ENCODE assay signal across 6 cellular contexts in the genomic region with DNA sequence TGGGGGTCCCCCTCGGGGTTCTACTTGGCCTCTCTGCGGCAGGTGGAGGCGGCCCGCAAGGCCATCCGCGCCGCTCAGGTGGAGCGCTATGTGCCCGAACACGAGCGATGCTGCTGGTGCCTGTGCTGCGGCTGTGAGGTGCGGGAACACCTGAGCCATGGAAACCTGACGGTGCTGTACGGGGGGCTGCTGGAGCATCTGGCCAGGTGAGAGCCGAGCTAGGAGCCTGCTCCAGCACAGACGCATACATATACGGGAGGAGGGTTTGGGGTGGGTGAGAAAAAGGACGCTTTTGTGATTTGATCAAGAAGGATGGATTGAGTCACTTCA. TPM values are rescaled to one million over a fixed set of nuclear protein-coding genes. Genes with fewer than 3 reads are reported as not detected.
DNase-seq lines count a peak whose midpoint lies in the region; ATAC-seq and TF ChIP-seq lines count a peak whose summit lies in the region.

No MANE protein-coding gene starts in this region.

- H3K4me1 Mint-ChIP-seq in stimulated activated naive CD8-positive, alpha-beta T cell treated with anti-CD3 and anti-CD28 coated beads, Interleukin-15, Interleukin-2, amounts not matched to agents 100 ng/mL and 50 ng/mL, for 24 hours (ENCODE audit: low read depth): peaks cover 44% of the 10 kb centered on the region

- H3K36me3 Mint-ChIP-seq in stimulated activated naive CD8-positive, alpha-beta T cell treated with anti-CD3 and anti-CD28 coated beads, Interleukin-15, Interleukin-2, amounts not matched to agents 100 ng/mL and 50 ng/mL, for 24 hours (ENCODE audit: low read depth): peaks cover 52% of the 10 kb centered on the region

- no peaks in the 10 kb centered on the region for H3K9me3 ChIP-seq in esophagus squamous epithelium

- WGBS in esophagus squamous epithelium, 2 donors: 2 to 20% methylated on average over 1 to 5 of the region's 19 CpGs

- H3K4me3 ChIP-seq in GM08714 (ENCODE audit: low read length) (peak overlapping the region; percentile 88), LNCaP clone FGC (ENCODE audit: low read depth, low read length) (peak overlapping the region; percentile 80), esophagus squamous epithelium (peak overlapping the region; percentile 67 to 82 (median 78))

- intact Hi-C loops in esophagus squamous epithelium (cut with DNase I): no loop called here

- ATAC-seq in HG02981 (IDR thresholded peaks at IDR 0.05; ENCODE audit: unreplicated experiment): no peak

- TF ChIP-seq CTCF in LNCaP clone FGC (IDR thresholded peaks at IDR 0.05; ENCODE audit: control insufficient read depth, extremely low read depth, insufficient read depth) (no peak), esophagus squamous epithelium (IDR thresholded peaks at IDR 0.05) (no peak), GM13976 (IDR thresholded peaks at IDR 0.05; ENCODE audit: borderline replicate concordance, control extremely low read depth, extremely low read depth, insufficient read depth, missing control alignments) (no peak)

- H3K27ac Mint-ChIP-seq in stimulated activated naive CD8-positive, alpha-beta T cell treated with anti-CD3 and anti-CD28 coated beads, Interleukin-15, Interleukin-2, amounts not matched to agents 100 ng/mL and 50 ng/mL, for 24 hours: peak overlapping the region; percentile 95

- H3K27me3 Mint-ChIP-seq in stimulated activated naive CD8-positive, alpha-beta T cell treated with anti-CD3 and anti-CD28 coated beads, Interleukin-15, Interleukin-2, amounts not matched to agents 100 ng/mL and 50 ng/mL, for 24 hours: no peaks in the 10 kb centered on the region

- no peak for TF ChIP-seq POLR2A in esophagus squamous epithelium (IDR thresholded peaks at IDR 0.05)

- DNase-seq in LNCaP clone FGC (ENCODE audit: low read depth) (no peak), esophagus squamous epithelium (lab: John Stamatoyannopoulos, UW) (no peak), GM13976 (ENCODE audit: low spot score) (no peak)

- in situ Hi-C loops in GM13976 (cut with MboI; ENCODE audit: low sequenced_read_pairs, unreplicated experiment): no loop called here

- no peaks in the 10 kb centered on the region for H3K9me3 Mint-ChIP-seq in stimulated activated naive CD8-positive, alpha-beta T cell treated with anti-CD3 and anti-CD28 coated beads, Interleukin-15, Interleukin-2, amounts not matched to agents 100 ng/mL and 50 ng/mL, for 24 hours

- peaks cover 0 to 42% (median 7%) of the 10 kb centered on the region in 3 donors for H3K36me3 ChIP-seq in esophagus squamous epithelium

- peak overlapping the region; percentile 95 for H3K4me3 Mint-ChIP-seq in stimulated activated naive CD8-positive, alpha-beta T cell treated with anti-CD3 and anti-CD28 coated beads, Interleukin-15, Interleukin-2, amounts not matched to agents 100 ng/mL and 50 ng/mL, for 24 hours

- H3K27ac ChIP-seq in esophagus squamous epithelium: peak overlapping the region; percentile 87 to 91 (median 88)

- H3K27me3 ChIP-seq in esophagus squamous epithelium: no peaks in the 10 kb centered on the region

- peaks cover 6 to 34% (median 23%) of the 10 kb centered on the region in 3 donors for H3K4me1 ChIP-seq in esophagus squamous epithelium

RNA-seq across cellular contexts. Expression of a gene that starts 0.4 kb away (rescaled TPM):
- 10 to 100 TPM in 3 of 4 donors, 1 to 10 TPM in 1; 9.2 to 58.9 (median 29.4) TPM for total RNA-seq in esophagus squamous epithelium

RNA-seq across cellular contexts. Expression of a gene that starts 19.8 kb away (rescaled TPM):
- 1,000 to 10,000 TPM in 3 of 4 donors, 100 to 1,000 TPM in 1; 729 to 2,261 (median 1,537) TPM for total RNA-seq in esophagus squamous epithelium

RNA-seq across cellular contexts. Expression of a gene that starts 20.2 kb away (rescaled TPM):
- total RNA-seq in esophagus squamous epithelium: 10 to 100 TPM; 26.5 to 44.4 (median 41.2) TPM

RNA-seq across cellular contexts. Expression of a gene that starts 26.8 kb away (rescaled TPM):
- total RNA-seq in esophagus squamous epithelium: not detected

RNA-seq across cellular contexts. Expression of a gene that starts 32.3 kb away (rescaled TPM):
- total RNA-seq in esophagus squamous epithelium: 10 to 100 TPM in 3 of 4 donors, 1 to 10 TPM in 1; 6.9 to 13.9 (median 11.5) TPM
